Comparison of ENCODE assay signal across 27 cellular contexts in genomic region chr19:13583753-13584152, GRCh38.
"Had no signal": no experiment of that assay in that cellular context is flagged by ENCODE, and none has a peak within 500 bp of the region (broad histone marks: within the 10 kb centered on the region; RNA-seq: fewer than 3 reads in every experiment).

No MANE protein-coding gene starts in this region.

- H3K4me3 ChIP-seq: colonic mucosa, coronary artery, dorsolateral prefrontal cortex, esophagus muscularis mucosa, esophagus squamous epithelium, gastrocnemius medialis, gastroesophageal sphincter, heart left ventricle, heart right ventricle had no signal

- FAIRE-seq: colon, endometrium, endothelial cell of umbilical vein, frontal cortex had no signal

- H3K27ac ChIP-seq: colonic mucosa, coronary artery, dorsolateral prefrontal cortex, epithelial cell of prostate, esophagus muscularis mucosa, esophagus squamous epithelium, foreskin keratinocyte, gastrocnemius medialis, gastroesophageal sphincter, heart left ventricle, heart right ventricle had no signal

- H3K9me3 ChIP-seq: colonic mucosa, gastrocnemius medialis had no signal

- DNase-seq: colonic mucosa; cortex of kidney; dermis blood vessel endothelial cell; dorsolateral prefrontal cortex; effector CD4-positive, alpha-beta T cell; effector CD8-positive, alpha-beta T cell; effector memory CD4-positive, alpha-beta T cell; effector memory CD8-positive, alpha-beta T cell; endodermal cell; esophagus squamous epithelium; foreskin fibroblast; foreskin keratinocyte; foreskin melanocyte; gastrocnemius medialis; glutamatergic neuron; head of caudate nucleus; heart left ventricle; heart right ventricle had no signal

- H3K4me1 ChIP-seq: colonic mucosa, esophagus muscularis mucosa, esophagus squamous epithelium, foreskin keratinocyte, gastrocnemius medialis, gastroesophageal sphincter, heart left ventricle had no signal

- H3K27me3 ChIP-seq: colonic mucosa, foreskin keratinocyte had no signal

- H3K36me3 ChIP-seq: colonic mucosa, esophagus muscularis mucosa, esophagus squamous epithelium, gastrocnemius medialis, gastroesophageal sphincter, heart left ventricle, heart right ventricle had no signal

- ATAC-seq: effector memory CD8-positive, alpha-beta T cell; esophagus mucosa; foreskin keratinocyte; gastrocnemius medialis; gastroesophageal sphincter; heart left ventricle; heart right ventricle had no signal
